Comparison of ENCODE assay signal across 33 cellular contexts in the genomic region with DNA sequence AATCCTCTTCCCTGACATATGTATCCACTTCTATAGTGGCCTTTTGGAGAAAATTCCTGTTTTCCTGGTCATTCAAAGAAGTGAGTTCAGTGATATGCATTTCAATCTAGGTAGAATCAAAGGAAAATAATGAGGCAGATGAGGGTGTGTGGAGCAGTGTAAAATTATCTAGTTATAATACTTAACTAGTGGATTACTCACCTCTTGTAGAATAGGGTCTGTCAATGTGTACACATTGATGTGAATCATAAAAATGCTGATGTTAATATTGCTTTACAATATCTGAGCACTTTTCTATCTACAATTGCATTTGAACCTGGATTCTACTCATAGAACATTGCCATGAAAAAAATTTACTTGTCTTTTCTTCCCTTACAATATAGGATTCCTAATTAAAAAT.
"Had no signal": no experiment of that assay in that cellular context is flagged by ENCODE, and none has a peak within 500 bp of the region (broad histone marks: within the 10 kb centered on the region; RNA-seq: fewer than 3 reads in every experiment).

No MANE protein-coding gene starts in this region.

- ATAC-seq: activated CD4-positive, CD25-positive, alpha-beta regulatory T cell treated with anti-CD3 and anti-CD28 coated beads, Interleukin-2, amount 50 U/mL, for 24 hours; activated CD8-positive, alpha-beta T cell treated with anti-CD3 and anti-CD28 coated beads for 36 hours; activated T-cell treated with anti-CD3 and anti-CD28 coated beads, Interleukin-2, amount 50 U/mL, for 4 hours; activated T-helper 17 cell treated with anti-CD3 and anti-CD28 coated beads, Interleukin-2, amount 50 U/mL, for 72 hours; foreskin keratinocyte; gastrocnemius medialis; T-helper 17 cell had no signal

- H3K4me1 ChIP-seq: foreskin keratinocyte, gastrocnemius medialis had no signal

- FAIRE-seq: astrocyte, bronchial epithelial cell had no signal

- H3K9me3 ChIP-seq: gastrocnemius medialis had no signal

- H3K4me1 Mint-ChIP-seq: activated B cell treated with CpG ODN at 0.5 μM for 24 hours; activated T-helper 17 cell treated with anti-CD3 and anti-CD28 coated beads, Interleukin-2, amount 50 U/mL, for 72 hours; central memory CD8-positive, alpha-beta T cell; T-helper 17 cell had no signal

- H3K4me3 Mint-ChIP-seq: activated B cell treated with CpG ODN at 0.5 μM for 24 hours; activated CD8-positive, alpha-beta T cell treated with anti-CD3 and anti-CD28 coated beads for 36 hours; activated naive CD8-positive, alpha-beta T cell; activated T-cell treated with anti-CD3 and anti-CD28 coated beads, Interleukin-2, amount 50 U/mL, for 4 hours; activated T-helper 17 cell treated with anti-CD3 and anti-CD28 coated beads, Interleukin-2, amount 50 U/mL, for 72 hours; central memory CD8-positive, alpha-beta T cell; dendritic cell treated with granulocyte-macrophage colony-stimulating factor and Interleukin-4, amounts not matched to agents 40 ng/mL and 50 ng/mL, for 4 days; T-helper 17 cell; T-helper 2 cell treated with Interferon-gamma antibody and Interleukin-4, amounts not matched to agents 5 μg/mL and 100 μg/mL, for 36 hours had no signal

- H3K36me3 ChIP-seq: brain microvascular endothelial cell, esophagus muscularis mucosa, gastrocnemius medialis, WERI-Rb-1 had no signal

- DNase-seq: activated B cell treated with CpG ODN at 0.5 μM for 24 hours; activated CD4-positive, alpha-beta T cell treated with anti-CD3 and anti-CD28 coated beads for 48 hours; activated CD4-positive, alpha-beta T cell treated with anti-CD3 and anti-CD28 coated beads, Interleukin-2, amount 50 U/mL, for 1 hour; activated CD4-positive, alpha-beta T cell treated with anti-CD3 and anti-CD28 coated beads, Interleukin-2, amount 50 U/mL, for 48 hours; activated CD8-positive, alpha-beta memory T cell treated with anti-CD3 and anti-CD28 coated beads for 24 hours; activated CD8-positive, alpha-beta T cell treated with anti-CD3 and anti-CD28 coated beads for 36 hours; activated effector memory CD4-positive, alpha-beta T cell treated with Interleukin-2 at 50 U/mL for 16 hours; activated gamma-delta T cell treated with Interleukin-2 at 50 U/mL for 16 hours; activated naive CD4-positive, alpha-beta T cell treated with anti-CD3 and anti-CD28 coated beads, Interleukin-2, amount 50 U/mL, for 16 hours; activated naive CD4-positive, alpha-beta T cell treated with Interleukin-2 at 50 U/mL for 16 hours; activated T-cell treated with anti-CD3 and anti-CD28 coated beads, Interleukin-2, amount 50 U/mL, for 4 hours; amniotic stem cell; anterior cingulate cortex; brain microvascular endothelial cell; dorsolateral prefrontal cortex; effector memory CD4-positive, alpha-beta T cell; erythroblast; foreskin keratinocyte; gastrocnemius medialis; T-helper 1 cell; T-helper 17 cell; T1000; WERI-Rb-1 had no signal

- H3K27me3 ChIP-seq: brain microvascular endothelial cell, dorsolateral prefrontal cortex, esophagus muscularis mucosa, foreskin keratinocyte, gastrocnemius medialis had no signal

- H3K27me3 Mint-ChIP-seq: activated B cell treated with CpG ODN at 0.5 μM for 24 hours; activated CD8-positive, alpha-beta T cell treated with anti-CD3 and anti-CD28 coated beads for 36 hours; activated naive CD8-positive, alpha-beta T cell; activated T-helper 17 cell treated with anti-CD3 and anti-CD28 coated beads, Interleukin-2, amount 50 U/mL, for 72 hours; central memory CD8-positive, alpha-beta T cell; dendritic cell treated with granulocyte-macrophage colony-stimulating factor and Interleukin-4, amounts not matched to agents 40 ng/mL and 50 ng/mL, for 4 days; T-helper 17 cell had no signal

- H3K36me3 Mint-ChIP-seq: activated naive CD8-positive, alpha-beta T cell had no signal

- H3K27ac ChIP-seq: brain microvascular endothelial cell, coronary artery, esophagus muscularis mucosa, foreskin keratinocyte, gastrocnemius medialis, WERI-Rb-1 had no signal

- H3K27ac Mint-ChIP-seq: activated B cell treated with CpG ODN at 0.5 μM for 24 hours; activated CD8-positive, alpha-beta T cell treated with anti-CD3 and anti-CD28 coated beads for 36 hours; activated naive CD8-positive, alpha-beta T cell; activated T-helper 17 cell treated with anti-CD3 and anti-CD28 coated beads, Interleukin-2, amount 50 U/mL, for 72 hours; dendritic cell treated with granulocyte-macrophage colony-stimulating factor and Interleukin-4, amounts not matched to agents 40 ng/mL and 50 ng/mL, for 4 days; T-helper 17 cell; T-helper 2 cell treated with Interferon-gamma antibody and Interleukin-4, amounts not matched to agents 5 μg/mL and 100 μg/mL, for 36 hours had no signal

- H3K4me3 ChIP-seq: coronary artery, dorsolateral prefrontal cortex, esophagus muscularis mucosa, gastrocnemius medialis had no signal
